In genomic region chr17:51119415-51120356, GRCh38 we compare ENCODE assay signal across 2 cellular contexts.
A peak's percentile ranks its signal among the peaks of the same experiment; 100 is the strongest.
TF ChIP-seq lines count a peak whose summit lies in the region.

No MANE protein-coding gene starts in this region.

TF ChIP-seq in HEK293, 187 proteins besides CTCF, POLR2A, EP300 and RAD21 (continued from another document and continues in another):
- TF ChIP-seq, protein P1, sequence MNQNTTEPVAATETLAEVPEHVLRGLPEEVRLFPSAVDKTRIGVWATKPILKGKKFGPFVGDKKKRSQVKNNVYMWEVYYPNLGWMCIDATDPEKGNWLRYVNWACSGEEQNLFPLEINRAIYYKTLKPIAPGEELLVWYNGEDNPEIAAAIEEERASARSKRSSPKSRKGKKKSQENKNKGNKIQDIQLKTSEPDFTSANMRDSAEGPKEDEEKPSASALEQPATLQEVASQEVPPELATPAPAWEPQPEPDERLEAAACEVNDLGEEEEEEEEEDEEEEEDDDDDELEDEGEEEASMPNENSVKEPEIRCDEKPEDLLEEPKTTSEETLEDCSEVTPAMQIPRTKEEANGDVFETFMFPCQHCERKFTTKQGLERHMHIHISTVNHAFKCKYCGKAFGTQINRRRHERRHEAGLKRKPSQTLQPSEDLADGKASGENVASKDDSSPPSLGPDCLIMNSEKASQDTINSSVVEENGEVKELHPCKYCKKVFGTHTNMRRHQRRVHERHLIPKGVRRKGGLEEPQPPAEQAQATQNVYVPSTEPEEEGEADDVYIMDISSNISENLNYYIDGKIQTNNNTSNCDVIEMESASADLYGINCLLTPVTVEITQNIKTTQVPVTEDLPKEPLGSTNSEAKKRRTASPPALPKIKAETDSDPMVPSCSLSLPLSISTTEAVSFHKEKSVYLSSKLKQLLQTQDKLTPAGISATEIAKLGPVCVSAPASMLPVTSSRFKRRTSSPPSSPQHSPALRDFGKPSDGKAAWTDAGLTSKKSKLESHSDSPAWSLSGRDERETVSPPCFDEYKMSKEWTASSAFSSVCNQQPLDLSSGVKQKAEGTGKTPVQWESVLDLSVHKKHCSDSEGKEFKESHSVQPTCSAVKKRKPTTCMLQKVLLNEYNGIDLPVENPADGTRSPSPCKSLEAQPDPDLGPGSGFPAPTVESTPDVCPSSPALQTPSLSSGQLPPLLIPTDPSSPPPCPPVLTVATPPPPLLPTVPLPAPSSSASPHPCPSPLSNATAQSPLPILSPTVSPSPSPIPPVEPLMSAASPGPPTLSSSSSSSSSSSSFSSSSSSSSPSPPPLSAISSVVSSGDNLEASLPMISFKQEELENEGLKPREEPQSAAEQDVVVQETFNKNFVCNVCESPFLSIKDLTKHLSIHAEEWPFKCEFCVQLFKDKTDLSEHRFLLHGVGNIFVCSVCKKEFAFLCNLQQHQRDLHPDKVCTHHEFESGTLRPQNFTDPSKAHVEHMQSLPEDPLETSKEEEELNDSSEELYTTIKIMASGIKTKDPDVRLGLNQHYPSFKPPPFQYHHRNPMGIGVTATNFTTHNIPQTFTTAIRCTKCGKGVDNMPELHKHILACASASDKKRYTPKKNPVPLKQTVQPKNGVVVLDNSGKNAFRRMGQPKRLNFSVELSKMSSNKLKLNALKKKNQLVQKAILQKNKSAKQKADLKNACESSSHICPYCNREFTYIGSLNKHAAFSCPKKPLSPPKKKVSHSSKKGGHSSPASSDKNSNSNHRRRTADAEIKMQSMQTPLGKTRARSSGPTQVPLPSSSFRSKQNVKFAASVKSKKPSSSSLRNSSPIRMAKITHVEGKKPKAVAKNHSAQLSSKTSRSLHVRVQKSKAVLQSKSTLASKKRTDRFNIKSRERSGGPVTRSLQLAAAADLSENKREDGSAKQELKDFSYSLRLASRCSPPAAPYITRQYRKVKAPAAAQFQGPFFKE (tag by site-specific recombination; IDR thresholded peaks at IDR 0.05; ENCODE audit: borderline replicate concordance): no peak
- TF ChIP-seq ZNF701 (tag by site-specific recombination; IDR thresholded peaks at IDR 0.05) (no peak), PATZ1 (tag by site-specific recombination; IDR thresholded peaks at IDR 0.05) (peak; percentile 74), ZNF132 (tag by site-specific recombination; IDR thresholded peaks at IDR 0.05; ENCODE audit: borderline replicate concordance) (no peak), SP2 (tag by site-specific recombination; IDR thresholded peaks at IDR 0.05) (peak; percentile 70), GLIS1 (tag by site-specific recombination; IDR thresholded peaks at IDR 0.05) (peak; percentile 82), ZNF354C (tag by site-specific recombination; IDR thresholded peaks at IDR 0.05; ENCODE audit: borderline replicate concordance, low read depth) (no peak), IKZF3 (tag by site-specific recombination; IDR thresholded peaks at IDR 0.05) (peak; percentile 85), SCRT2 (tag by site-specific recombination; IDR thresholded peaks at IDR 0.05) (peak; percentile 56)
- TF ChIP-seq, protein P2, sequence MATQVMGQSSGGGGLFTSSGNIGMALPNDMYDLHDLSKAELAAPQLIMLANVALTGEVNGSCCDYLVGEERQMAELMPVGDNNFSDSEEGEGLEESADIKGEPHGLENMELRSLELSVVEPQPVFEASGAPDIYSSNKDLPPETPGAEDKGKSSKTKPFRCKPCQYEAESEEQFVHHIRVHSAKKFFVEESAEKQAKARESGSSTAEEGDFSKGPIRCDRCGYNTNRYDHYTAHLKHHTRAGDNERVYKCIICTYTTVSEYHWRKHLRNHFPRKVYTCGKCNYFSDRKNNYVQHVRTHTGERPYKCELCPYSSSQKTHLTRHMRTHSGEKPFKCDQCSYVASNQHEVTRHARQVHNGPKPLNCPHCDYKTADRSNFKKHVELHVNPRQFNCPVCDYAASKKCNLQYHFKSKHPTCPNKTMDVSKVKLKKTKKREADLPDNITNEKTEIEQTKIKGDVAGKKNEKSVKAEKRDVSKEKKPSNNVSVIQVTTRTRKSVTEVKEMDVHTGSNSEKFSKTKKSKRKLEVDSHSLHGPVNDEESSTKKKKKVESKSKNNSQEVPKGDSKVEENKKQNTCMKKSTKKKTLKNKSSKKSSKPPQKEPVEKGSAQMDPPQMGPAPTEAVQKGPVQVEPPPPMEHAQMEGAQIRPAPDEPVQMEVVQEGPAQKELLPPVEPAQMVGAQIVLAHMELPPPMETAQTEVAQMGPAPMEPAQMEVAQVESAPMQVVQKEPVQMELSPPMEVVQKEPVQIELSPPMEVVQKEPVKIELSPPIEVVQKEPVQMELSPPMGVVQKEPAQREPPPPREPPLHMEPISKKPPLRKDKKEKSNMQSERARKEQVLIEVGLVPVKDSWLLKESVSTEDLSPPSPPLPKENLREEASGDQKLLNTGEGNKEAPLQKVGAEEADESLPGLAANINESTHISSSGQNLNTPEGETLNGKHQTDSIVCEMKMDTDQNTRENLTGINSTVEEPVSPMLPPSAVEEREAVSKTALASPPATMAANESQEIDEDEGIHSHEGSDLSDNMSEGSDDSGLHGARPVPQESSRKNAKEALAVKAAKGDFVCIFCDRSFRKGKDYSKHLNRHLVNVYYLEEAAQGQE (tag by site-specific recombination; IDR thresholded peaks at IDR 0.05): peak; percentile 97
- TF ChIP-seq, protein P3, sequence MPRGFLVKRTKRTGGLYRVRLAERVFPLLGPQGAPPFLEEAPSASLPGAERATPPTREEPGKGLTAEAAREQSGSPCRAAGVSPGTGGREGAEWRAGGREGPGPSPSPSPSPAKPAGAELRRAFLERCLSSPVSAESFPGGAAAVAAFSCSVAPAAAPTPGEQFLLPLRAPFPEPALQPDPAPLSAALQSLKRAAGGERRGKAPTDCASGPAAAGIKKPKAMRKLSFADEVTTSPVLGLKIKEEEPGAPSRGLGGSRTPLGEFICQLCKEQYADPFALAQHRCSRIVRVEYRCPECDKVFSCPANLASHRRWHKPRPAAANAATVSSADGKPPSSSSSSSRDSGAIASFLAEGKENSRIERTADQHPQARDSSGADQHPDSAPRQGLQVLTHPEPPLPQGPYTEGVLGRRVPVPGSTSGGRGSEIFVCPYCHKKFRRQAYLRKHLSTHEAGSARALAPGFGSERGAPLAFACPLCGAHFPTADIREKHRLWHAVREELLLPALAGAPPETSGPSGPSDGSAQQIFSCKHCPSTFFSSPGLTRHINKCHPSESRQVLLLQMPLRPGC (tag by site-specific recombination; IDR thresholded peaks at IDR 0.05): no peak

TF ChIP-seq in HepG2, 621 proteins besides CTCF, POLR2A, EP300 and RAD21 (continued from another document and continues in another):
- TF ChIP-seq ARID4A (CRISPR knock-in tag; IDR thresholded peaks at IDR 0.05; ENCODE audit: borderline replicate concordance) (peak; percentile 67; the same call in 1 of the 2 replicates), RBM39 (IDR thresholded peaks at IDR 0.05; ENCODE audit: low read depth, low read length, poor library complexity, severe bottlenecking) (peak; percentile 38), ATF7 (IDR thresholded peaks at IDR 0.05) (no peak), ATF7 (CRISPR knock-in tag; IDR thresholded peaks at IDR 0.05) (no peak), SP140L (CRISPR knock-in tag; IDR thresholded peaks at IDR 0.05; ENCODE audit: borderline replicate concordance) (0 out of 2 replicates have a peak, but pooled peaks have one; percentile 48), ZNF432 (CRISPR knock-in tag; IDR thresholded peaks at IDR 0.05; ENCODE audit: borderline replicate concordance) (no peak), GPBP1L1 (CRISPR knock-in tag; IDR thresholded peaks at IDR 0.05) (no peak), ZNF256 (CRISPR knock-in tag; conservative IDR thresholded peaks at IDR 0.05) (no peak), THAP7 (CRISPR knock-in tag; IDR thresholded peaks at IDR 0.05) (peak; percentile 29; the same call in 1 of the 2 replicates), HDAC1 (CRISPR knock-in tag; IDR thresholded peaks at IDR 0.05) (peak; percentile 7; the same call in 1 of the 2 replicates), SAP130 (CRISPR knock-in tag; IDR thresholded peaks at IDR 0.05; ENCODE audit: low read depth) (peak; percentile 37), ZFX (CRISPR knock-in tag; IDR thresholded peaks at IDR 0.05; ENCODE audit: low read depth) (peak; percentile 57; the same call in 1 of the 2 replicates), ZNF619 (CRISPR knock-in tag; IDR thresholded peaks at IDR 0.05) (0 out of 2 replicates have a peak, but pooled peaks have one; percentile 28), DRAP1 (CRISPR knock-in tag; IDR thresholded peaks at IDR 0.05) (no peak), ZNF605 (CRISPR knock-in tag; IDR thresholded peaks at IDR 0.05) (0 out of 2 replicates have a peak, but pooled peaks have one; percentile 50), ZC3H4 (CRISPR knock-in tag; IDR thresholded peaks at IDR 0.05; ENCODE audit: borderline replicate concordance) (no peak), MIER2 (CRISPR knock-in tag; IDR thresholded peaks at IDR 0.05) (peak; percentile 62; the same call in 1 of the 2 replicates), ELF4 (CRISPR knock-in tag; IDR thresholded peaks at IDR 0.05; ENCODE audit: borderline replicate concordance) (peak; percentile 69; the same call in 1 of the 2 replicates), ZGPAT (CRISPR knock-in tag; IDR thresholded peaks at IDR 0.05) (peak; percentile 23; the same call in 1 of the 2 replicates), SALL1 (CRISPR knock-in tag; IDR thresholded peaks at IDR 0.05) (0 out of 2 replicates have a peak, but pooled peaks have one; percentile 52), JUND (CRISPR knock-in tag; IDR thresholded peaks at IDR 0.05) (no peak), RBM22 (optimal IDR thresholded peaks at IDR 0.05; ENCODE audit: low read length) (no peak), ZSCAN29 (CRISPR knock-in tag; conservative IDR thresholded peaks at IDR 0.05) (0 out of 2 replicates have a peak, but pooled peaks have one; percentile 37), ZNF749 (CRISPR knock-in tag; IDR thresholded peaks at IDR 0.05; ENCODE audit: borderline replicate concordance) (0 out of 2 replicates have a peak, but pooled peaks have one; percentile 0), ZNF343 (CRISPR knock-in tag; IDR thresholded peaks at IDR 0.05) (0 out of 2 replicates have a peak, but pooled peaks have one; percentile 26)
- TF ChIP-seq, protein P4, sequence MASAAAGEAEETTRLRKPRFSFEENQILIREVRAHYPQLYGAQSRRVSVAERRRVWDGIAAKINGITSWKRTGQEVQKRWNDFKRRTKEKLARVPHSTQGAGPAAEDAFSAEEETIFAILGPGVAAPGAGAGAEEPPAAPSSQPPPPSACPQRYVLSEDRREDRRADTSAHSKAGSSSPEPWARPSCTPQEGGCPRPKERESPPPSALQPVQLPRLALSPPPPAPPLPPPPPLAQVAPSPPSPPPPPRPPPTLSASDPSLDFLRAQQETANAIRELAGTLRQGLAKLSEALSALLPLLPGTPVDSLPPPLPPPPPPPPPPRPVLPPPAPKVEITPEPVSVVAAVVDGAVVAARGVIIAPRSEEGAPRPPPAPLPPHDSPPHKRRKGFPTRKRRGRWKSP (CRISPR knock-in tag; IDR thresholded peaks at IDR 0.05): peak; percentile 16; the same call in 1 of the 2 replicates
